In genomic region chr2:74004212-74005182, GRCh38 we compare ENCODE assay signal across 10 cellular contexts. TPM values are rescaled to one million over a fixed set of nuclear protein-coding genes. Genes with fewer than 3 reads are reported as not detected.
DNase-seq lines count a peak whose midpoint lies in the region; ATAC-seq, FAIRE-seq and TF ChIP-seq lines count a peak whose summit lies in the region.
"Had no signal": no experiment of that assay in that cellular context is flagged by ENCODE, and none has a peak within 500 bp of the region (broad histone marks: within the 10 kb centered on the region; RNA-seq: fewer than 3 reads in every experiment).

No MANE protein-coding gene starts in this region.

- no peak for FAIRE-seq in astrocyte (lab: Jason Lieb, UNC)
- FAIRE-seq: endometrium, islet of Langerhans had no signal

- H3K9me3 ChIP-seq in A673 (ENCODE audit: low read depth, low read length, poor library complexity, severe bottlenecking) (no peaks in the 10 kb centered on the region), astrocyte (ENCODE audit: insufficient read depth, low read depth, low read length) (no peaks in the 10 kb centered on the region)
- no peaks in the 10 kb centered on the region for H3K9me3 ChIP-seq in CD8-positive, alpha-beta memory T cell (ENCODE audit: low read length)

- peak overlapping the region; percentile 99 for H3K4me2 ChIP-seq in astrocyte (ENCODE audit: low read length)

- DNase-seq in A673 (ENCODE audit: low spot score) = no peak
- no peak for DNase-seq in CD8-positive, alpha-beta memory T cell
- no peak for DNase-seq in astrocyte (ENCODE audit: low read depth)
- DNase-seq in mesenteric fat pad (ENCODE audit: low spot score) = peak; percentile 74
- DNase-seq in SHP77 (lab: John Stamatoyannopoulos, UW) = no peak
- no peak for DNase-seq in NCI-H1048 (lab: John Stamatoyannopoulos, UW)
- no peak for DNase-seq in LoVo (ENCODE audit: low spot score)
- DNase-seq in activated CD8-positive, alpha-beta T cell treated with anti-CD3 and anti-CD28 coated beads for 36 hours = no peak

- H3K4me3 ChIP-seq in A673 (ENCODE audit: low read depth, low read length, poor library complexity, severe bottlenecking) = peak overlapping the region; percentile 69
- H3K4me3 ChIP-seq in CD8-positive, alpha-beta memory T cell (ENCODE audit: low read length) = no peak overlapping the region
- H3K4me3 ChIP-seq in astrocyte (ENCODE audit: insufficient read depth, low read depth, low read length) = peak overlapping the region; percentile 55

- H3K27me3 Mint-ChIP-seq in CD8-positive, alpha-beta memory T cell = peaks cover 0 to 3% of the 10 kb centered on the region in 2 donors
- no peaks in the 10 kb centered on the region for H3K27me3 Mint-ChIP-seq in astrocyte (ENCODE audit: low read depth, unreplicated experiment)
- H3K27me3 Mint-ChIP-seq in activated CD8-positive, alpha-beta T cell treated with anti-CD3 and anti-CD28 coated beads for 36 hours = no peaks in the 10 kb centered on the region

- peak overlapping the region in 4 of 8 donors; percentile 7 to 60 (median 58) for H3K27ac Mint-ChIP-seq in CD8-positive, alpha-beta memory T cell
- H3K27ac Mint-ChIP-seq in astrocyte (ENCODE audit: unreplicated experiment) = peak overlapping the region; percentile 99
- H3K27ac Mint-ChIP-seq in activated CD8-positive, alpha-beta T cell treated with anti-CD3 and anti-CD28 coated beads for 36 hours = no peak overlapping the region

- H3K9ac ChIP-seq in astrocyte (ENCODE audit: low read length) = peak overlapping the region; percentile 70

- H4K20me1 ChIP-seq in astrocyte (ENCODE audit: insufficient read depth, low read length) = peaks cover 91% of the 10 kb centered on the region

- ATAC-seq in activated CD8-positive, alpha-beta T cell treated with anti-CD3 and anti-CD28 coated beads for 36 hours = no peak

- no peak for TF ChIP-seq CTCF in A673 (conservative IDR thresholded peaks at IDR 0.05; ENCODE audit: low read depth, low read length)
- TF ChIP-seq CTCF in astrocyte (IDR thresholded peaks at IDR 0.05; ENCODE audit: insufficient read depth, low read depth, low read length) = no peak
- TF ChIP-seq CTCF in activated CD8-positive, alpha-beta T cell treated with anti-CD3 and anti-CD28 coated beads for 36 hours (IDR thresholded peaks at IDR 0.05) = no peak

- POLR2A ChIA-PET in A673 (lab: Charles Lee; ENCODE audit: low non-redundant PET) = no interaction called here
- POLR2A ChIA-PET in CD8-positive, alpha-beta memory T cell (lab: Charles Lee) = no interaction called here
- POLR2A ChIA-PET in activated CD8-positive, alpha-beta T cell treated with anti-CD3 and anti-CD28 coated beads for 36 hours (lab: Charles Lee) = interaction anchor here (0.8 to 5.2 kb wide), 6 partner anchors 12 to 34 kb away, joined by 3 to 38 read pairs (median 3); no protein-coding TSS in a partner anchor

- intact Hi-C loops in A673 (cut with micrococcal nuclease; ENCODE audit: unreplicated experiment) = no loop called here
- intact Hi-C loops in activated CD8-positive, alpha-beta T cell treated with anti-CD3 and anti-CD28 coated beads for 36 hours (cut with micrococcal nuclease) = no loop called here

- peaks cover 0 to 29% (median 4%) of the 10 kb centered on the region in 3 donors for H3K36me3 Mint-ChIP-seq in CD8-positive, alpha-beta memory T cell
- H3K36me3 Mint-ChIP-seq in astrocyte (ENCODE audit: low read depth, unreplicated experiment) = peaks cover 15% of the 10 kb centered on the region
- H3K36me3 Mint-ChIP-seq in activated CD8-positive, alpha-beta T cell treated with anti-CD3 and anti-CD28 coated beads for 36 hours (ENCODE audit: low read depth) = peaks cover 9% of the 10 kb centered on the region

- CTCF ChIA-PET in A673 (lab: Charles Lee) = interaction anchor here (0.5 kb wide), 1 partner anchor 58 kb away, joined by 7 read pairs; no protein-coding TSS in a partner anchor
- CTCF ChIA-PET in CD8-positive, alpha-beta memory T cell (lab: Charles Lee) = interaction anchor here (4.5 kb wide), 1 partner anchor 17 kb away, joined by 21 read pairs; no protein-coding TSS in a partner anchor
- CTCF ChIA-PET in activated CD8-positive, alpha-beta T cell treated with anti-CD3 and anti-CD28 coated beads for 36 hours (lab: Charles Lee) = interaction anchor here (0.8 to 1.6 kb wide), 3 partner anchors 9 to 97 kb away, joined by 3 to 5 read pairs (median 3); no protein-coding TSS in a partner anchor

- H2AFZ ChIP-seq in astrocyte (ENCODE audit: low read depth, low read length) = no peak overlapping the region

- peak overlapping the region in 5 of 7 donors; percentile 8 to 56 (median 39) for H3K4me3 Mint-ChIP-seq in CD8-positive, alpha-beta memory T cell
- peak overlapping the region; percentile 94 for H3K4me3 Mint-ChIP-seq in astrocyte (ENCODE audit: unreplicated experiment)
- no peak overlapping the region for H3K4me3 Mint-ChIP-seq in activated CD8-positive, alpha-beta T cell treated with anti-CD3 and anti-CD28 coated beads for 36 hours

- H3K27me3 ChIP-seq in A673 (replicated peaks; ENCODE audit: insufficient read depth, low read depth, low read length, poor library complexity) (no peaks in the 10 kb centered on the region), astrocyte (ENCODE audit: insufficient read depth, low read length) (no peaks in the 10 kb centered on the region)
- H3K27me3 ChIP-seq in CD8-positive, alpha-beta memory T cell (ENCODE audit: insufficient read depth, low read length, poor library complexity, severe bottlenecking) = no peaks in the 10 kb centered on the region

- H3K4me1 ChIP-seq in A673 (ENCODE audit: insufficient read depth, low read length, poor library complexity, severe bottlenecking) (peaks cover 88% of the 10 kb centered on the region), astrocyte (ENCODE audit: insufficient read depth, low read length) (peaks cover 46% of the 10 kb centered on the region)
- H3K4me1 ChIP-seq in CD8-positive, alpha-beta memory T cell (ENCODE audit: insufficient read depth, low read length) = peaks cover 22% of the 10 kb centered on the region

- peak overlapping the region; percentile 81 for H3K27ac ChIP-seq in A673 (ENCODE audit: low read depth, low read length, poor library complexity, severe bottlenecking)
- peak overlapping the region; percentile 58 for H3K27ac ChIP-seq in CD8-positive, alpha-beta memory T cell (ENCODE audit: low read depth, low read length)
- peak overlapping the region; percentile 41 for H3K27ac ChIP-seq in astrocyte (ENCODE audit: low read depth, low read length)

- H3K4me1 Mint-ChIP-seq in CD8-positive, alpha-beta memory T cell = peaks cover 34 to 54% (median 51%) of the 10 kb centered on the region in 3 donors
- H3K4me1 Mint-ChIP-seq in astrocyte (ENCODE audit: low read depth, unreplicated experiment) = peaks cover 72% of the 10 kb centered on the region
- peaks cover 70% of the 10 kb centered on the region for H3K4me1 Mint-ChIP-seq in activated CD8-positive, alpha-beta T cell treated with anti-CD3 and anti-CD28 coated beads for 36 hours (ENCODE audit: low read depth)

- no TSS peak for BruUV-seq in A673 (replicated peaks; lab: Mats Ljungman, UMichigan)

- H3K79me2 ChIP-seq in astrocyte (ENCODE audit: insufficient read depth, low read length) = peaks cover 67% of the 10 kb centered on the region

- H3K36me3 ChIP-seq in A673 (ENCODE audit: insufficient read depth, low read length, poor library complexity, severe bottlenecking) (no peaks in the 10 kb centered on the region), astrocyte (ENCODE audit: insufficient read depth, low read length) (no peaks in the 10 kb centered on the region)
- H3K36me3 ChIP-seq in CD8-positive, alpha-beta memory T cell (ENCODE audit: insufficient read depth, low read length) = peaks cover 9% of the 10 kb centered on the region

- no peaks in the 10 kb centered on the region for H3K9me3 Mint-ChIP-seq in CD8-positive, alpha-beta memory T cell
- no peaks in the 10 kb centered on the region for H3K9me3 Mint-ChIP-seq in astrocyte (ENCODE audit: unreplicated experiment)
- no peaks in the 10 kb centered on the region for H3K9me3 Mint-ChIP-seq in activated CD8-positive, alpha-beta T cell treated with anti-CD3 and anti-CD28 coated beads for 36 hours

RNA-seq across cellular contexts. Expression of gene TET3, which starts 19.8 kb away (rescaled TPM):
- 26.3 and 28.7 TPM in 2 replicates for total RNA-seq in A673 (2021)
- total RNA-seq in CD8-positive, alpha-beta memory T cell = 10 to 100 TPM; 19.9 to 20.5 TPM
- polyA plus RNA-seq in CD8-positive, alpha-beta memory T cell = 0.78 TPM
- total RNA-seq in astrocyte = 32.8 and 39.9 TPM in 2 replicates
- total RNA-seq in mesenteric fat pad = 12.0 TPM
- total RNA-seq in activated CD8-positive, alpha-beta T cell treated with anti-CD3 and anti-CD28 coated beads for 36 hours = 10 to 100 TPM; 15.5 to 16.4 TPM
